ENCODE assay signal across 1 cellular context in genomic region chr5:132764051-132764450, GRCh38.
TF ChIP-seq lines count a peak whose summit lies in the region.

No MANE protein-coding gene starts in this region.

TF ChIP-seq in WTC11, 78 proteins besides CTCF, POLR2A, EP300 and RAD21:
- TF ChIP-seq ZBTB21 (CRISPR knock-in tag; IDR thresholded peaks at IDR 0.05; ENCODE audit: borderline replicate concordance): no peak
- no peak for TF ChIP-seq ZNF263 (CRISPR knock-in tag; IDR thresholded peaks at IDR 0.05; ENCODE audit: low read depth)
